ENCODE assay signal across 19 cellular contexts in genomic region chr15:91945385-91945784, GRCh38.
DNase-seq lines count a peak whose midpoint lies in the region; ATAC-seq and TF ChIP-seq lines count a peak whose summit lies in the region.
"Had no signal": no experiment of that assay in that cellular context is flagged by ENCODE, and none has a peak within 500 bp of the region (broad histone marks: within the 10 kb centered on the region; RNA-seq: fewer than 3 reads in every experiment).

No MANE protein-coding gene starts in this region.

- peak overlapping the region; percentile 51 for H3K27ac Mint-ChIP-seq in activated T-helper 17 cell treated with anti-CD3 and anti-CD28 coated beads, Interleukin-2, amount 50 U/mL, for 72 hours
- H3K27ac Mint-ChIP-seq in nephron progenitor cell: no peak overlapping the region
- H3K27ac Mint-ChIP-seq: HFFc6 had no signal

- no peak for TF ChIP-seq CTCF in heart left ventricle (IDR thresholded peaks at IDR 0.05)
- TF ChIP-seq CTCF in nephron progenitor cell (IDR thresholded peaks at IDR 0.05): no peak

- no peaks in the 10 kb centered on the region for H3K27me3 ChIP-seq in right cardiac atrium (ENCODE audit: control insufficient read depth, insufficient read depth)
- no peaks in the 10 kb centered on the region for H3K27me3 ChIP-seq in heart left ventricle

- H3K9me3 ChIP-seq in right cardiac atrium (ENCODE audit: control insufficient read depth, low read length): no peaks in the 10 kb centered on the region
- no peaks in the 10 kb centered on the region for H3K9me3 ChIP-seq in heart left ventricle
- H3K9me3 ChIP-seq: A549, Caco-2 had no signal

- H3K4me1 ChIP-seq in right cardiac atrium (ENCODE audit: control insufficient read depth, insufficient read depth, low read length) (peaks cover 43% of the 10 kb centered on the region), heart left ventricle (peaks cover 18 to 99% (median 83%) of the 10 kb centered on the region in 12 donors)

- no peak for DNase-seq in right cardiac atrium
- DNase-seq in heart left ventricle: no peak
- no peak for DNase-seq in nephron progenitor cell
- DNase-seq in ACHN: no peak
- DNase-seq: Caco-2, EL, GOT3, HFFc6, KG1, MM.1S, NCI-H1105 treated with DMSO at 0.1 percent for 48 hours, NCI-H187, SIG-M5 had no signal

- no peaks in the 10 kb centered on the region for H3K9me3 Mint-ChIP-seq in activated T-helper 17 cell treated with anti-CD3 and anti-CD28 coated beads, Interleukin-2, amount 50 U/mL, for 72 hours
- H3K9me3 Mint-ChIP-seq in nephron progenitor cell: no peaks in the 10 kb centered on the region
- H3K9me3 Mint-ChIP-seq: HFFc6 had no signal

- H3K27me3 Mint-ChIP-seq in activated T-helper 17 cell treated with anti-CD3 and anti-CD28 coated beads, Interleukin-2, amount 50 U/mL, for 72 hours: no peaks in the 10 kb centered on the region
- H3K27me3 Mint-ChIP-seq in nephron progenitor cell (ENCODE audit: low read depth, poor library complexity): peaks cover 47% of the 10 kb centered on the region

- no peak for TF ChIP-seq POLR2A in heart left ventricle (IDR thresholded peaks at IDR 0.05)

- no peak overlapping the region for H3K4me3 Mint-ChIP-seq in activated T-helper 17 cell treated with anti-CD3 and anti-CD28 coated beads, Interleukin-2, amount 50 U/mL, for 72 hours
- peak overlapping the region; percentile 16 for H3K4me3 Mint-ChIP-seq in nephron progenitor cell
- H3K4me3 Mint-ChIP-seq: HFFc6 had no signal

- in situ Hi-C loops in ACHN (cut with HindIII; ENCODE audit: low pct_ligation_motif_present, low pct_unique_long_range_greater_than_20kb, low sequenced_read_pairs): no loop called here

- no peak overlapping the region for H3K4me3 ChIP-seq in right cardiac atrium (ENCODE audit: low read length)
- H3K4me3 ChIP-seq in heart left ventricle: no peak overlapping the region
- H3K4me3 ChIP-seq: A549 had no signal

- H3K36me3 ChIP-seq in heart left ventricle: no peaks in the 10 kb centered on the region

- H3K27ac ChIP-seq in right cardiac atrium (ENCODE audit: low read length): peak overlapping the region; percentile 33
- peak overlapping the region in 3 of 12 donors; percentile 66 to 74 (median 67) for H3K27ac ChIP-seq in heart left ventricle
- H3K27ac ChIP-seq: C4-2B had no signal

- 83% methylated on average over 6 of the region's 6 CpGs for WGBS in right cardiac atrium
- 87 to 90% (median 89%) methylated on average over 6 of the region's 6 CpGs for WGBS in heart left ventricle, 4 donors

- intact Hi-C loops in right cardiac atrium (cut with DNase I): loop anchor here in 3 of 4 donors (10.0 kb wide), 4 partner anchors 91 to 641 kb away; partner anchors contain the start of gene SLCO3A1 (in 1 of the 3)
- intact Hi-C loops in heart left ventricle (cut with DNase I): loop anchor here (5.0 to 10.0 kb wide), 7 partner anchors 81 to 421 kb away; partner anchors contain the start of gene SLCO3A1 (in 4 of the 10)

- ATAC-seq in right cardiac atrium (no peak), heart left ventricle (no peak), GM21786 (IDR thresholded peaks at IDR 0.05; ENCODE audit: unreplicated experiment) (no peak), HG02852 (IDR thresholded peaks at IDR 0.05; ENCODE audit: unreplicated experiment) (no peak)
- ATAC-seq in activated T-helper 17 cell treated with anti-CD3 and anti-CD28 coated beads, Interleukin-2, amount 50 U/mL, for 72 hours (replicated peaks): no peak
- ATAC-seq: A549, HepG2 had no signal

- peaks cover 47% of the 10 kb centered on the region for H3K4me1 Mint-ChIP-seq in activated T-helper 17 cell treated with anti-CD3 and anti-CD28 coated beads, Interleukin-2, amount 50 U/mL, for 72 hours
- peaks cover 100% of the 10 kb centered on the region for H3K4me1 Mint-ChIP-seq in nephron progenitor cell

- no peaks in the 10 kb centered on the region for H3K36me3 Mint-ChIP-seq in activated T-helper 17 cell treated with anti-CD3 and anti-CD28 coated beads, Interleukin-2, amount 50 U/mL, for 72 hours (ENCODE audit: low read depth)
- no peaks in the 10 kb centered on the region for H3K36me3 Mint-ChIP-seq in nephron progenitor cell (ENCODE audit: low read depth)
